1 cellular context compared by ENCODE assay signal in genomic region chr2:41896186-41896846, GRCh38.
TF ChIP-seq lines count a peak whose summit lies in the region.

No MANE protein-coding gene starts in this region.

TF ChIP-seq in SK-N-SH treated with all-trans-retinoic acid at 6 μM for 48 hours, 23 proteins besides CTCF, POLR2A, EP300 and RAD21 (continued from another document):
- TF ChIP-seq PATZ1 (CRISPR knock-in tag; IDR thresholded peaks at IDR 0.05; ENCODE audit: borderline replicate concordance), result no peak
- TF ChIP-seq ESRRG (CRISPR knock-in tag; IDR thresholded peaks at IDR 0.05), result no peak
- TF ChIP-seq ARNTL (CRISPR knock-in tag; IDR thresholded peaks at IDR 0.05; ENCODE audit: borderline replicate concordance, low read depth), result no peak
